Comparison of ENCODE assay signal across 7 cellular contexts in the genomic region with DNA sequence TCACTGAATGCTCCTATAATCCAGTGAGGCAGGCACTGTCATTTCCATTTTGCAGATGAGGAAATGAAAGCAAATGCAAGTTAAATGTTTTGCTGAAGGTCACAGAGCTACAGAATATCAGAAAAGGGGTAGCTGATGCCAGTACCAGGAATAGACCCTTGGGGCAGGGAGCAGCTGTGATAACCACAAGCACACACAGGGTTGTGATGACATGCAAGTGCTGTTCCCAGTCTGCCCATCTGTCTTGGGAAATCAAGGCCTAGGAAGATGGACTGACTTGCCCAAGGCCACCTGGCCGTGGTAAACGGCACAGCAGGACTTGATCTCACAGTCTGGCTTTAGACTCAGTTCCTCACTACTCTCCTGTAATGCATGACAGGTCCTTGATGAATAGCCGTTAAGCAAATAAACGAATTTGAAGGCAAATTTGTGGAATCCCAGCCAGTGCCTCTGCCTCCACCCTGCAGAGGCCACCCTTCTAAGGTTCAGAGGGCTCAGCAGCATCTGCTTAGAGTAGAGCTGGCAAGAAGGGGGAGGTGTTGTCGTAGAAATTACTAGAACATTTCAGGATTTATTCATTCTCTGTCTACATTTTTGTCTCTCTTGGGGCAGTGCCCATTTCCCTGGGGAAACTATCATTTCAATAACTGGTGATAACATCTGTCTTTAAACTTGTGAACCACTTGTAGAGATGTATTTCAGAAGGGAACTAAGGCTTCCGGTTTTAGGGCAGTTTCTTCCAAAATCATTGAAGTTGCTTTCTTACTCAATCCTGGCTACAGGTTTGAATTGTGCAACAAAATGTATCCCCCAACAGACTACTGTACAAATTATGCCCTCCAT. TPM values are rescaled to one million over a fixed set of nuclear protein-coding genes. Genes with fewer than 3 reads are reported as not detected.
DNase-seq lines count a peak whose midpoint lies in the region; ATAC-seq, FAIRE-seq and TF ChIP-seq lines count a peak whose summit lies in the region.

No MANE protein-coding gene starts in this region.

- H3K27me3 Mint-ChIP-seq in glutamatergic neuron (ENCODE audit: unreplicated experiment) = peaks cover 2% of the 10 kb centered on the region
- no peaks in the 10 kb centered on the region for H3K27me3 Mint-ChIP-seq in CD4-positive, alpha-beta memory T cell

- peaks cover 6% of the 10 kb centered on the region for H3K9me3 Mint-ChIP-seq in glutamatergic neuron (ENCODE audit: unreplicated experiment)
- peaks cover 0 to 6% (median 2%) of the 10 kb centered on the region in 8 donors for H3K9me3 Mint-ChIP-seq in CD4-positive, alpha-beta memory T cell

- DNase-seq in NCI-H446 (lab: John Stamatoyannopoulos, UW) = peak; percentile 82 to 98
- DNase-seq in glutamatergic neuron = peak; percentile 44
- DNase-seq in CD4-positive, alpha-beta memory T cell = no peak
- no peak for DNase-seq in frontal cortex (ENCODE audit: low spot score in 2 of 2)
- DNase-seq in NCI-H2107 (lab: John Stamatoyannopoulos, UW) = no peak

- H3K4me1 ChIP-seq in CD4-positive, alpha-beta memory T cell (ENCODE audit: insufficient read depth, low read length) = peaks cover 29% of the 10 kb centered on the region

- FAIRE-seq in frontal cortex (lab: Jason Lieb, UNC) = no peak

- POLR2A ChIA-PET in CD4-positive, alpha-beta memory T cell (lab: Charles Lee; ENCODE audit: partially characterized antibody) = no interaction called here

- peak overlapping the region; percentile 78 for H3K27ac Mint-ChIP-seq in glutamatergic neuron (ENCODE audit: unreplicated experiment)
- H3K27ac Mint-ChIP-seq in CD4-positive, alpha-beta memory T cell = no peak overlapping the region

- no peak overlapping the region for H3K27ac ChIP-seq in CD4-positive, alpha-beta memory T cell (ENCODE audit: low read depth, low read length)

- intact Hi-C loops in CD4-positive, alpha-beta memory T cell (cut with micrococcal nuclease) = no loop called here

- TF ChIP-seq CTCF in glutamatergic neuron (IDR thresholded peaks at IDR 0.05; ENCODE audit: partially characterized antibody, unreplicated experiment) = peak; percentile 29

- no peak overlapping the region for H3K4me3 ChIP-seq in CD4-positive, alpha-beta memory T cell (ENCODE audit: low read length in 2 of 2)

- CTCF ChIA-PET in CD4-positive, alpha-beta memory T cell (lab: Charles Lee; ENCODE audit: partially characterized antibody) = no interaction called here

- no peaks in the 10 kb centered on the region for H3K9me3 ChIP-seq in CD4-positive, alpha-beta memory T cell (ENCODE audit: control insufficient read depth in 1 of 2, low read length in 2 of 2)

- ATAC-seq in GM18868 (IDR thresholded peaks at IDR 0.05; ENCODE audit: unreplicated experiment) = peak; percentile 48
- peak; percentile 45 for ATAC-seq in HG02759 (IDR thresholded peaks at IDR 0.05; ENCODE audit: unreplicated experiment)

- peaks cover 9% of the 10 kb centered on the region for H3K4me1 Mint-ChIP-seq in glutamatergic neuron (ENCODE audit: low read depth, unreplicated experiment)
- peaks cover 11 to 29% (median 14%) of the 10 kb centered on the region in 4 donors for H3K4me1 Mint-ChIP-seq in CD4-positive, alpha-beta memory T cell

- peaks cover 10% of the 10 kb centered on the region for H3K36me3 Mint-ChIP-seq in glutamatergic neuron (ENCODE audit: unreplicated experiment)
- no peaks in the 10 kb centered on the region for H3K36me3 Mint-ChIP-seq in CD4-positive, alpha-beta memory T cell

- H3K4me3 Mint-ChIP-seq in glutamatergic neuron (ENCODE audit: unreplicated experiment) = no peak overlapping the region
- peak overlapping the region in 2 of 8 donors; percentile 0 to 40 for H3K4me3 Mint-ChIP-seq in CD4-positive, alpha-beta memory T cell

- H3K27me3 ChIP-seq in CD4-positive, alpha-beta memory T cell (ENCODE audit: insufficient read depth, low read length) = no peaks in the 10 kb centered on the region

- H3K36me3 ChIP-seq in CD4-positive, alpha-beta memory T cell (ENCODE audit: insufficient read depth, low read length) = no peaks in the 10 kb centered on the region

RNA-seq across cellular contexts. Expression of a gene that starts 53.2 kb away (rescaled TPM):
- total RNA-seq in glutamatergic neuron (ENCODE audit: unreplicated experiment) (31.6 TPM), frontal cortex (20.0 TPM)
- 10 to 100 TPM; 76.9 to 80.1 TPM for total RNA-seq in CD4-positive, alpha-beta memory T cell
- 100 to 1,000 TPM; 135 to 160 TPM for polyA plus RNA-seq in CD4-positive, alpha-beta memory T cell

RNA-seq across cellular contexts. Expression of a gene that starts 53.2 kb away (rescaled TPM):
- 5.5 TPM for total RNA-seq in glutamatergic neuron (ENCODE audit: unreplicated experiment)
- total RNA-seq in CD4-positive, alpha-beta memory T cell = 10 to 100 TPM; 32.8 to 33.4 TPM
- 1 to 10 TPM in 1 of 2 donors, under 1 TPM in 1; 0.68 to 1.4 TPM for polyA plus RNA-seq in CD4-positive, alpha-beta memory T cell
- 54.2 TPM for total RNA-seq in frontal cortex

Comparison
In these comparisons a context has a peak if more than half of its experiments do, and no peak if none do; other contexts are left out.
1. DNase-seq: peak in NCI-H446 (2 of 2) and glutamatergic neuron (single experiment); none in CD4-positive, alpha-beta memory T cell (0 of 5), frontal cortex (0 of 2) and NCI-H2107 (single experiment).